Comparison of ENCODE assay signal across 17 cellular contexts in genomic region chrX:153638041-153638371, GRCh38. TPM values are rescaled to one million over a fixed set of nuclear protein-coding genes. Genes with fewer than 3 reads are reported as not detected.
A peak's percentile ranks its signal among the peaks of the same experiment; 100 is the strongest.
DNase-seq lines count a peak whose midpoint lies in the region; ATAC-seq and TF ChIP-seq lines count a peak whose summit lies in the region.
"Had no signal": no experiment of that assay in that cellular context is flagged by ENCODE, and none has a peak within 500 bp of the region (broad histone marks: within the 10 kb centered on the region; RNA-seq: fewer than 3 reads in every experiment).

No MANE protein-coding gene starts in this region.

- no peaks in the 10 kb centered on the region for H3K9me3 Mint-ChIP-seq in natural killer cell treated with Interleukin-12 subunit alpha and Interleukin-12 subunit beta and Interleukin-15 and Interleukin-18, amount 100 ng/mL, for 72 hours
- H3K9me3 Mint-ChIP-seq in natural killer cell (no peaks in the 10 kb centered on the region), chondrocyte (ENCODE audit: low read depth) (peaks cover 4% of the 10 kb centered on the region), T-cell (no peaks in the 10 kb centered on the region)
- H3K9me3 Mint-ChIP-seq: CD8-positive, alpha-beta memory T cell; GM23338 had no signal

- H3K4me3 ChIP-seq in spleen: no peak overlapping the region
- H3K4me3 ChIP-seq: GM23338, K562 had no signal

- ATAC-seq in natural killer cell treated with Interleukin-12 subunit alpha and Interleukin-12 subunit beta and Interleukin-15 and Interleukin-18, amount 100 ng/mL, for 72 hours: no peak
- no peak for ATAC-seq in natural killer cell
- ATAC-seq in T-cell (replicated peaks in 1 of 4): no peak
- ATAC-seq: GM23338, K562 had no signal

- intact Hi-C loops in natural killer cell (cut with micrococcal nuclease): no loop called here
- intact Hi-C loops in spleen (cut with DNase I; ENCODE audit: low total_unique reads): no loop called here

- peak; percentile 25 for DNase-seq in natural killer cell treated with Interleukin-12 subunit alpha and Interleukin-12 subunit beta and Interleukin-15 and Interleukin-18, amount 100 ng/mL, for 72 hours (ENCODE audit: low spot score)
- DNase-seq in natural killer cell (no peak), GM13977 (ENCODE audit: low spot score) (peak; percentile 11), chondrocyte (ENCODE audit: low spot score) (peak; percentile 89), spleen (peak; percentile 64), OCI-M2 (lab: John Stamatoyannopoulos, UW; ENCODE audit: unreplicated experiment) (no peak), NCI-H1048 (lab: John Stamatoyannopoulos, UW) (no peak), T-cell (no peak)
- DNase-seq: ACHN; Caco-2; CD8-positive, alpha-beta memory T cell; IMR-90; Karpas-422 had no signal

- no peaks in the 10 kb centered on the region for H3K4me1 Mint-ChIP-seq in natural killer cell treated with Interleukin-12 subunit alpha and Interleukin-12 subunit beta and Interleukin-15 and Interleukin-18, amount 100 ng/mL, for 72 hours (ENCODE audit: low read depth in 2 of 2)
- H3K4me1 Mint-ChIP-seq in natural killer cell (no peaks in the 10 kb centered on the region), chondrocyte (ENCODE audit: low read depth) (peaks cover 4% of the 10 kb centered on the region), T-cell (peaks cover 9 to 10% (median 10%) of the 10 kb centered on the region in 3 donors)

- H3K4me1 ChIP-seq in spleen: peaks cover 0 to 23% (median 16%) of the 10 kb centered on the region in 6 donors
- H3K4me1 ChIP-seq: Caco-2 had no signal

- no peak for TF ChIP-seq POLR2A in spleen (IDR thresholded peaks at IDR 0.05)

- no peak for TF ChIP-seq CTCF in natural killer cell (IDR thresholded peaks at IDR 0.05)
- TF ChIP-seq CTCF in GM13977 (IDR thresholded peaks at IDR 0.05; ENCODE audit: extremely low read depth, insufficient read depth, missing control alignments): no peak
- TF ChIP-seq CTCF in chondrocyte (IDR thresholded peaks at IDR 0.05): no peak
- no peak for TF ChIP-seq CTCF in spleen (IDR thresholded peaks at IDR 0.05 in 8 of 11, conservative IDR thresholded peaks at IDR 0.05 in 3 of 11)

- CTCF ChIA-PET in T-cell (lab: Charles Lee): no interaction called here

- H3K27ac ChIP-seq in spleen: no peak overlapping the region
- H3K27ac ChIP-seq: HL-60 had no signal

- WGBS in spleen, 5 donors: 79 to 91% (median 90%) methylated on average over 6 of the region's 6 CpGs; no CpG with 5 or more reads in 2 of the 5 donors

- H3K27me3 Mint-ChIP-seq in natural killer cell treated with Interleukin-12 subunit alpha and Interleukin-12 subunit beta and Interleukin-15 and Interleukin-18, amount 100 ng/mL, for 72 hours: peaks cover 0 to 8% of the 10 kb centered on the region in 2 donors
- H3K27me3 Mint-ChIP-seq in natural killer cell (ENCODE audit: low read depth in 2 of 2) (peaks cover 0 to 6% of the 10 kb centered on the region in 2 donors), chondrocyte (ENCODE audit: low read depth) (peaks cover 9% of the 10 kb centered on the region), T-cell (peaks cover 17 to 24% of the 10 kb centered on the region in 2 donors)

- in situ Hi-C loops in GM13977 (cut with MboI; ENCODE audit: low pct_unique_long_range_greater_than_20kb, low sequenced_read_pairs, unreplicated experiment): no loop called here

- no peaks in the 10 kb centered on the region for H3K36me3 Mint-ChIP-seq in natural killer cell treated with Interleukin-12 subunit alpha and Interleukin-12 subunit beta and Interleukin-15 and Interleukin-18, amount 100 ng/mL, for 72 hours
- no peaks in the 10 kb centered on the region for H3K36me3 Mint-ChIP-seq in natural killer cell
- H3K36me3 Mint-ChIP-seq in chondrocyte (ENCODE audit: low read depth): no peaks in the 10 kb centered on the region
- H3K36me3 Mint-ChIP-seq in T-cell: no peaks in the 10 kb centered on the region
- H3K36me3 Mint-ChIP-seq: CD8-positive, alpha-beta memory T cell had no signal

- peaks cover 0 to 38% (median 22%) of the 10 kb centered on the region in 7 donors for H3K27me3 ChIP-seq in spleen (replicated peaks in 1 of 7)

- H3K27ac Mint-ChIP-seq in natural killer cell treated with Interleukin-12 subunit alpha and Interleukin-12 subunit beta and Interleukin-15 and Interleukin-18, amount 100 ng/mL, for 72 hours: no peak overlapping the region
- no peak overlapping the region for H3K27ac Mint-ChIP-seq in natural killer cell
- no peak overlapping the region for H3K27ac Mint-ChIP-seq in chondrocyte (ENCODE audit: unreplicated experiment)
- H3K27ac Mint-ChIP-seq in T-cell: no peak overlapping the region
- H3K27ac Mint-ChIP-seq: CD8-positive, alpha-beta memory T cell; GM23338 had no signal

- H3K36me3 ChIP-seq in spleen: no peaks in the 10 kb centered on the region

- H3K9me3 ChIP-seq in spleen: no peaks in the 10 kb centered on the region
- H3K9me3 ChIP-seq: Caco-2 had no signal

- POLR2A ChIA-PET in T-cell (lab: Charles Lee): no interaction called here

- H3K4me3 Mint-ChIP-seq in natural killer cell treated with Interleukin-12 subunit alpha and Interleukin-12 subunit beta and Interleukin-15 and Interleukin-18, amount 100 ng/mL, for 72 hours: no peak overlapping the region
- no peak overlapping the region for H3K4me3 Mint-ChIP-seq in natural killer cell
- no peak overlapping the region for H3K4me3 Mint-ChIP-seq in chondrocyte (ENCODE audit: unreplicated experiment)
- no peak overlapping the region for H3K4me3 Mint-ChIP-seq in T-cell
- H3K4me3 Mint-ChIP-seq: CD8-positive, alpha-beta memory T cell; GM23338 had no signal

RNA-seq across cellular contexts. Expression of gene DUSP9, which starts 9.0 kb away (rescaled TPM):
- total RNA-seq in natural killer cell treated with Interleukin-12 subunit alpha and Interleukin-12 subunit beta and Interleukin-15 and Interleukin-18, amount 100 ng/mL, for 72 hours: not detected
- total RNA-seq in natural killer cell (not detected), chondrocyte (0.13 to 0.77 TPM in 2 of 3 replicates, not detected in the other), spleen (under 1 TPM in 1 of 7 donors, not detected in 6; 0.17 TPM), T-cell (under 1 TPM in 2 of 5 donors, not detected in 3; 0.13 to 0.19 TPM)
- under 1 TPM in 1 of 3 donors, not detected in 2; 0.09 TPM for polyA plus RNA-seq in spleen
- total RNA-seq: HT1080 had no signal

RNA-seq across cellular contexts. Expression of gene PNCK, which starts 35.6 kb away (rescaled TPM):
- total RNA-seq in natural killer cell treated with Interleukin-12 subunit alpha and Interleukin-12 subunit beta and Interleukin-15 and Interleukin-18, amount 100 ng/mL, for 72 hours: not detected
- 1 to 10 TPM in 1 of 3 donors, under 1 TPM in 2; 0.66 to 1.1 (median 0.97) TPM for total RNA-seq in natural killer cell
- total RNA-seq in chondrocyte: 3.2 to 3.8 TPM (median 3.5 TPM) in 3 replicates
- 1 to 10 TPM in 2 of 7 donors, under 1 TPM in 1, not detected in 4; 0.73 to 1.2 (median 1.0) TPM for total RNA-seq in spleen
- polyA plus RNA-seq in spleen: under 1 TPM; 0.18 to 0.35 (median 0.22) TPM
- total RNA-seq in T-cell: 1 to 10 TPM in 1 of 5 donors, not detected in 4; 1.0 TPM
- total RNA-seq: Caco-2; CD8-positive, alpha-beta memory T cell; HT1080 had no signal
- polyA plus RNA-seq: CD8-positive, alpha-beta memory T cell had no signal

RNA-seq across cellular contexts. Expression of gene CCNQ, which starts 39.1 kb away (rescaled TPM):
- 10 to 100 TPM; 16.4 to 30.7 TPM for total RNA-seq in natural killer cell treated with Interleukin-12 subunit alpha and Interleukin-12 subunit beta and Interleukin-15 and Interleukin-18, amount 100 ng/mL, for 72 hours
- total RNA-seq in natural killer cell (10 to 100 TPM in 2 of 3 donors, 1 to 10 TPM in 1; 9.0 to 17.2 (median 12.5) TPM), chondrocyte (17.2 to 21.9 TPM (median 17.7 TPM) in 3 replicates), spleen (10 to 100 TPM; 17.5 to 32.0 (median 21.7) TPM), T-cell (10 to 100 TPM; 12.5 to 29.8 (median 25.5) TPM)
- 10 to 100 TPM; 58.6 to 67.3 (median 59.6) TPM for polyA plus RNA-seq in spleen

RNA-seq across cellular contexts. Expression of gene SLC6A8, which starts 49.7 kb away (rescaled TPM):
- total RNA-seq in natural killer cell treated with Interleukin-12 subunit alpha and Interleukin-12 subunit beta and Interleukin-15 and Interleukin-18, amount 100 ng/mL, for 72 hours: 1 to 10 TPM; 2.3 to 4.1 TPM
- total RNA-seq in natural killer cell: 1 to 10 TPM in 2 of 3 donors, under 1 TPM in 1; 0.77 to 2.5 (median 1.4) TPM
- total RNA-seq in chondrocyte: 47.6 to 71.1 TPM (median 70.6 TPM) in 3 replicates
- total RNA-seq in spleen: 10 to 100 TPM in 5 of 7 donors, 1 to 10 TPM in 2; 6.7 to 72.9 (median 14.7) TPM
- 1 to 10 TPM; 3.2 to 5.3 (median 3.2) TPM for polyA plus RNA-seq in spleen
- total RNA-seq in T-cell: 1 to 10 TPM in 4 of 5 donors, under 1 TPM in 1; 0.89 to 2.3 (median 1.9) TPM

Comparison
In these comparisons a context has a peak if more than half of its experiments do, and no peak if none do; other contexts are left out.
1. DNase-seq: peak in natural killer cell treated with Interleukin-12 subunit alpha and Interleukin-12 subunit beta and Interleukin-15 and Interleukin-18, amount 100 ng/mL, for 72 hours (single experiment), GM13977 (single experiment), chondrocyte (single experiment) and spleen (single experiment); none in natural killer cell (single experiment), OCI-M2 (single experiment), NCI-H1048 (single experiment) and T-cell (0 of 34).